ENCODE assay signal across 8 cellular contexts in the genomic region with DNA sequence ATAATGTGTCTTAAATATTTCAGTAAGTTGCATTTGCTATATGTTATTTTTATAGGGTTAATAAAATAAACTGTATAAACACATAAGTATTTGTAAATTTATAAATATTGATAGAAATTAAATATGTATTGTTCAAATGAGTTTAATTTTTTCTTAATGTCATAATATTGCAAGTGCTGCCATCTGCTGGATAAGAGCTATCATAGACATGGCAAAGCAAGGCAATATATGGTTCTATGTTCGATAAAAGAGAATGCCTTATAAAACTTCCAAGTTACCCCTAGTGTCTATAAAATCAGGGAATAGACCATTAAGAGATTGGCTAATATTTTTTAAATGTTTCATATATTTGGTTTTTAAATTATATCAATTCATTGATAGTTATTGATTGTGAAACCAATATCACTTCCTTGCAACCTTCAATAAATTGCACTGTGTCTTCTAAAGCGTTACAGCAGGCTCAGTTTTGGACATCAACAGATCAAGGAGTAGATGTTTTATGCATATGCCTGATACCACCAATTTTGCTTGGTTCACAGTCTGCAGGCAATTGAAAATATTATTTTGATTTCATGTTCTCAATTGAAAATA. TPM values are rescaled to one million over a fixed set of nuclear protein-coding genes. Genes with fewer than 3 reads are reported as not detected.
DNase-seq lines count a peak whose midpoint lies in the region; ATAC-seq and TF ChIP-seq lines count a peak whose summit lies in the region.

No MANE protein-coding gene starts in this region.

- H3K4me3 Mint-ChIP-seq in WTC11 = no peak overlapping the region

- CTCF ChIA-PET in WTC11 (lab: Charles Lee) = interaction anchor here (0.7 to 1.4 kb wide), 6 partner anchors 9 to 984 kb away, joined by 3 to 6 read pairs (median 4); no protein-coding TSS in a partner anchor

- no peaks in the 10 kb centered on the region for H3K36me3 Mint-ChIP-seq in WTC11

- H3K4me1 Mint-ChIP-seq in WTC11 = no peaks in the 10 kb centered on the region

- no peak overlapping the region for H3K27ac Mint-ChIP-seq in WTC11

- peak; percentile 76 for ATAC-seq in HG03354 (IDR thresholded peaks at IDR 0.05; ENCODE audit: poor library complexity, severe bottlenecking, unreplicated experiment)
- ATAC-seq in WTC11 = no peak
- ATAC-seq in sciatic nerve = no peak

- no peaks in the 10 kb centered on the region for H3K9me3 Mint-ChIP-seq in WTC11

- TF ChIP-seq CTCF in WTC11 (IDR thresholded peaks at IDR 0.05) = peak; percentile 43; the same call in 1 of the 2 replicates

- DNase-seq in NCI-H82 (lab: John Stamatoyannopoulos, UW) = peak; percentile 69
- no peak for DNase-seq in NCI-H82 treated with DMSO at 0.1 percent for 48 hours (lab: John Stamatoyannopoulos, UW; ENCODE audit: unreplicated experiment)
- no peak for DNase-seq in WTC11 (ENCODE audit: low spot score)
- DNase-seq in left kidney (ENCODE audit: low read depth, low spot score) = peak; percentile 38
- DNase-seq in effector CD8-positive, alpha-beta T cell (lab: John Stamatoyannopoulos, UW) = no peak
- DNase-seq in sciatic nerve (ENCODE audit: low spot score) = no peak
- no peak for DNase-seq in foreskin melanocyte

- intact Hi-C loops in sciatic nerve (cut with DNase I) = no loop called here

- H3K27me3 Mint-ChIP-seq in WTC11 (ENCODE audit: low read depth) = no peaks in the 10 kb centered on the region

- POLR2A ChIA-PET in WTC11 (lab: Charles Lee) = no interaction called here

TF ChIP-seq in WTC11, 78 proteins besides CTCF, POLR2A, EP300 and RAD21:
- TF ChIP-seq, protein P1, sequence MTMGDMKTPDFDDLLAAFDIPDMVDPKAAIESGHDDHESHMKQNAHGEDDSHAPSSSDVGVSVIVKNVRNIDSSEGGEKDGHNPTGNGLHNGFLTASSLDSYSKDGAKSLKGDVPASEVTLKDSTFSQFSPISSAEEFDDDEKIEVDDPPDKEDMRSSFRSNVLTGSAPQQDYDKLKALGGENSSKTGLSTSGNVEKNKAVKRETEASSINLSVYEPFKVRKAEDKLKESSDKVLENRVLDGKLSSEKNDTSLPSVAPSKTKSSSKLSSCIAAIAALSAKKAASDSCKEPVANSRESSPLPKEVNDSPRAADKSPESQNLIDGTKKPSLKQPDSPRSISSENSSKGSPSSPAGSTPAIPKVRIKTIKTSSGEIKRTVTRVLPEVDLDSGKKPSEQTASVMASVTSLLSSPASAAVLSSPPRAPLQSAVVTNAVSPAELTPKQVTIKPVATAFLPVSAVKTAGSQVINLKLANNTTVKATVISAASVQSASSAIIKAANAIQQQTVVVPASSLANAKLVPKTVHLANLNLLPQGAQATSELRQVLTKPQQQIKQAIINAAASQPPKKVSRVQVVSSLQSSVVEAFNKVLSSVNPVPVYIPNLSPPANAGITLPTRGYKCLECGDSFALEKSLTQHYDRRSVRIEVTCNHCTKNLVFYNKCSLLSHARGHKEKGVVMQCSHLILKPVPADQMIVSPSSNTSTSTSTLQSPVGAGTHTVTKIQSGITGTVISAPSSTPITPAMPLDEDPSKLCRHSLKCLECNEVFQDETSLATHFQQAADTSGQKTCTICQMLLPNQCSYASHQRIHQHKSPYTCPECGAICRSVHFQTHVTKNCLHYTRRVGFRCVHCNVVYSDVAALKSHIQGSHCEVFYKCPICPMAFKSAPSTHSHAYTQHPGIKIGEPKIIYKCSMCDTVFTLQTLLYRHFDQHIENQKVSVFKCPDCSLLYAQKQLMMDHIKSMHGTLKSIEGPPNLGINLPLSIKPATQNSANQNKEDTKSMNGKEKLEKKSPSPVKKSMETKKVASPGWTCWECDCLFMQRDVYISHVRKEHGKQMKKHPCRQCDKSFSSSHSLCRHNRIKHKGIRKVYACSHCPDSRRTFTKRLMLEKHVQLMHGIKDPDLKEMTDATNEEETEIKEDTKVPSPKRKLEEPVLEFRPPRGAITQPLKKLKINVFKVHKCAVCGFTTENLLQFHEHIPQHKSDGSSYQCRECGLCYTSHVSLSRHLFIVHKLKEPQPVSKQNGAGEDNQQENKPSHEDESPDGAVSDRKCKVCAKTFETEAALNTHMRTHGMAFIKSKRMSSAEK (CRISPR knock-in tag; IDR thresholded peaks at IDR 0.05; ENCODE audit: borderline replicate concordance) = no peak

RNA-seq across cellular contexts. Expression of gene SLITRK6, which starts 29.0 kb away (rescaled TPM):
- total RNA-seq in WTC11 (2021) (0.04 to 0.41 TPM (median 0.07 TPM) in 3 replicates), sciatic nerve (0.80 TPM)

Comparison
In these comparisons a context has a peak if more than half of its experiments do, and no peak if none do; other contexts are left out.
1. DNase-seq: peak in NCI-H82 (single experiment) and left kidney (single experiment); none in NCI-H82 treated with DMSO at 0.1 percent for 48 hours (single experiment), WTC11 (single experiment), effector CD8-positive, alpha-beta T cell (single experiment), sciatic nerve (single experiment) and foreskin melanocyte (single experiment).